In the genomic region with DNA sequence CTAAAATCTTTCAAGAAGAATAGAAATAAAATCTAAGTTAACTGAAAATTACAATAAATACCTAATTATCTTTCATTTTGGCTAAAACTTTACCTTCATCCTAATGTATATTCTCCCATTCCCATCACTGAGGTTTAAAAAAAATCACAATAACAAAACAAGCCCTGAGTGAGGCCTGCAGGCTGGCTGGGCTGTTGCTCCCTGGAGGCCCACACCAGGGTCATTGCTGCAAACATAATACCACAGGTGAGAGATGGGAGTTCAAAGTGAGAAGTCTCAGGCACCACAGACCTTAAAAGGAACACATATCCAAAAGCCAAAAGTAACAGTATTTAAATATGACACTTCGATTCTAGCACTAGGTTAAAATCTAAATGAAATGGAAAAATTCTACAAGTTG, we compare ENCODE assay signal across 20 cellular contexts. TPM values are rescaled to one million over a fixed set of nuclear protein-coding genes. Genes with fewer than 3 reads are reported as not detected.
DNase-seq lines count a peak whose midpoint lies in the region; ATAC-seq, FAIRE-seq and TF ChIP-seq lines count a peak whose summit lies in the region.
"Had no signal": no experiment of that assay in that cellular context is flagged by ENCODE, and none has a peak within 500 bp of the region (broad histone marks: within the 10 kb centered on the region; RNA-seq: fewer than 3 reads in every experiment).

No MANE protein-coding gene starts in this region.

- H3K4me3 ChIP-seq in small intestine (ENCODE audit: low read depth in 1 of 2, low read length in 2 of 2) = no peak overlapping the region
- H3K4me3 ChIP-seq in pancreas = no peak overlapping the region
- H3K4me3 ChIP-seq: tibial nerve had no signal

- intact Hi-C loops in dendritic cell treated with granulocyte-macrophage colony-stimulating factor and Interleukin-4, amounts not matched to agents 40 ng/mL and 50 ng/mL, for 4 days (cut with micrococcal nuclease) = no loop called here
- intact Hi-C loops in pancreas (cut with DNase I) = no loop called here

- peaks cover 23% of the 10 kb centered on the region for H3K4me1 Mint-ChIP-seq in activated T-cell treated with anti-CD3 and anti-CD28 coated beads, Interleukin-2, amount 50 U/mL, for 72 hours (ENCODE audit: low read depth)
- H3K4me1 Mint-ChIP-seq in dendritic cell treated with granulocyte-macrophage colony-stimulating factor and Interleukin-4, amounts not matched to agents 40 ng/mL and 50 ng/mL, for 4 days (ENCODE audit: low read depth) = peaks cover 46% of the 10 kb centered on the region
- peaks cover 4% of the 10 kb centered on the region for H3K4me1 Mint-ChIP-seq in neural crest cell

- no peak overlapping the region for H3K27ac ChIP-seq in small intestine (ENCODE audit: low read depth in 1 of 2, low read length in 1 of 2)
- peak overlapping the region in 2 of 4 donors; percentile 79 to 80 for H3K27ac ChIP-seq in pancreas

- CTCF ChIA-PET in HEK293T (lab: Yijun Ruan, JAX) = no interaction called here

- H3K36me3 Mint-ChIP-seq in activated T-cell treated with anti-CD3 and anti-CD28 coated beads, Interleukin-2, amount 50 U/mL, for 72 hours (ENCODE audit: insufficient read depth in 2 of 2) = peaks cover 15 to 20% of the 10 kb centered on the region in 2 donors
- peaks cover 58% of the 10 kb centered on the region for H3K36me3 Mint-ChIP-seq in dendritic cell treated with granulocyte-macrophage colony-stimulating factor and Interleukin-4, amounts not matched to agents 40 ng/mL and 50 ng/mL, for 4 days (ENCODE audit: low read depth)
- no peaks in the 10 kb centered on the region for H3K36me3 Mint-ChIP-seq in neural crest cell (ENCODE audit: low read depth)

- TF ChIP-seq CTCF in neural crest cell (conservative IDR thresholded peaks at IDR 0.05) (no peak), GM13977 (IDR thresholded peaks at IDR 0.05; ENCODE audit: extremely low read depth, insufficient read depth, missing control alignments) (no peak), pancreas (IDR thresholded peaks at IDR 0.05) (no peak)

- no peaks in the 10 kb centered on the region for H3K9me3 Mint-ChIP-seq in activated T-cell treated with anti-CD3 and anti-CD28 coated beads, Interleukin-2, amount 50 U/mL, for 72 hours
- H3K9me3 Mint-ChIP-seq in dendritic cell treated with granulocyte-macrophage colony-stimulating factor and Interleukin-4, amounts not matched to agents 40 ng/mL and 50 ng/mL, for 4 days = no peaks in the 10 kb centered on the region
- H3K9me3 Mint-ChIP-seq in neural crest cell = no peaks in the 10 kb centered on the region
- H3K9me3 Mint-ChIP-seq: activated naive CD8-positive, alpha-beta T cell treated with anti-CD3 and anti-CD28 coated beads for 36 hours; naive thymus-derived CD8-positive, alpha-beta T cell; stimulated activated naive B cell treated with anti-CD40 and anti-IgM and Interleukin-4, amounts not matched to agents 10 μg/mL and 1 μg/mL and 100 μg/mL, for 72 hours had no signal

- DNase-seq in activated T-cell treated with anti-CD3 and anti-CD28 coated beads, Interleukin-2, amount 50 U/mL, for 72 hours = no peak
- no peak for DNase-seq in activated T-cell treated with anti-CD3 and anti-CD28 coated beads, Interleukin-2, amount 50 U/mL, for 48 hours
- no peak for DNase-seq in neural crest cell (ENCODE audit: low read depth, low spot score)
- DNase-seq in small intestine = no peak
- DNase-seq in HEK293T (ENCODE audit: extremely low spot score) = no peak
- DNase-seq in GM13977 (ENCODE audit: low spot score) = no peak
- DNase-seq in pancreas = no peak
- DNase-seq: 8988T; activated naive CD8-positive, alpha-beta T cell treated with anti-CD3 and anti-CD28 coated beads for 36 hours; AML-193; naive thymus-derived CD8-positive, alpha-beta T cell; NCI-H748 treated with DMSO at 0.1 percent for 48 hours; posterior cingulate gyrus; Right ventricle myocardium superior; stimulated activated CD4-positive, alpha-beta T cell treated with anti-CD3 and anti-CD28 coated beads, Interleukin-2, amount 100 ng/mL, for 24 hours; stimulated activated naive B cell treated with anti-CD40 and anti-IgM and Interleukin-4, amounts not matched to agents 10 μg/mL and 1 μg/mL and 100 μg/mL, for 72 hours had no signal

- no peaks in the 10 kb centered on the region for H3K36me3 ChIP-seq in small intestine (ENCODE audit: control insufficient read depth in 2 of 2, insufficient read depth in 2 of 2, low read length in 2 of 2)
- H3K36me3 ChIP-seq in pancreas = no peaks in the 10 kb centered on the region
- H3K36me3 ChIP-seq: tibial nerve had no signal

- H3K27me3 Mint-ChIP-seq in activated T-cell treated with anti-CD3 and anti-CD28 coated beads, Interleukin-2, amount 50 U/mL, for 72 hours (ENCODE audit: low read depth) = no peaks in the 10 kb centered on the region
- no peaks in the 10 kb centered on the region for H3K27me3 Mint-ChIP-seq in dendritic cell treated with granulocyte-macrophage colony-stimulating factor and Interleukin-4, amounts not matched to agents 40 ng/mL and 50 ng/mL, for 4 days
- H3K27me3 Mint-ChIP-seq in neural crest cell (ENCODE audit: low read depth) = no peaks in the 10 kb centered on the region
- H3K27me3 Mint-ChIP-seq: activated naive CD8-positive, alpha-beta T cell treated with anti-CD3 and anti-CD28 coated beads for 36 hours; naive thymus-derived CD8-positive, alpha-beta T cell; stimulated activated naive B cell treated with anti-CD40 and anti-IgM and Interleukin-4, amounts not matched to agents 10 μg/mL and 1 μg/mL and 100 μg/mL, for 72 hours had no signal

- FAIRE-seq in small intestine (lab: Jason Lieb, UNC) (no peak), pancreas (lab: Jason Lieb, UNC) (no peak)
- FAIRE-seq: frontal cortex, TTC549 had no signal

- H3K27me3 ChIP-seq in small intestine (ENCODE audit: control insufficient read depth in 2 of 2, insufficient read depth in 2 of 2, low read length in 2 of 2) (no peaks in the 10 kb centered on the region), pancreas (no peaks in the 10 kb centered on the region)
- H3K27me3 ChIP-seq: tibial nerve had no signal

- in situ Hi-C loops in GM13977 (cut with MboI; ENCODE audit: low pct_unique_long_range_greater_than_20kb, low sequenced_read_pairs, unreplicated experiment) = no loop called here

- POLR2A ChIA-PET in HEK293T (lab: Yijun Ruan, JAX) = no interaction called here

- no peaks in the 10 kb centered on the region for H3K4me1 ChIP-seq in small intestine (ENCODE audit: control insufficient read depth in 2 of 2, insufficient read depth in 1 of 2, low read depth in 1 of 2, low read length in 1 of 2)
- H3K4me1 ChIP-seq in pancreas = peaks cover 28 to 50% (median 42%) of the 10 kb centered on the region in 3 donors

- WGBS in small intestine, 3 donors = 86 to 93% (median 92%) methylated on average over 1 of the region's 1 CpG
- 82 to 93% methylated on average over 1 of the region's 1 CpG for WGBS in pancreas, 2 donors

- H3K27ac Mint-ChIP-seq in activated T-cell treated with anti-CD3 and anti-CD28 coated beads, Interleukin-2, amount 50 U/mL, for 72 hours = peak overlapping the region; percentile 56
- H3K27ac Mint-ChIP-seq in dendritic cell treated with granulocyte-macrophage colony-stimulating factor and Interleukin-4, amounts not matched to agents 40 ng/mL and 50 ng/mL, for 4 days = peak overlapping the region; percentile 74
- H3K27ac Mint-ChIP-seq in neural crest cell (ENCODE audit: unreplicated experiment) = peak overlapping the region; percentile 64
- H3K27ac Mint-ChIP-seq: activated naive CD8-positive, alpha-beta T cell treated with anti-CD3 and anti-CD28 coated beads for 36 hours; naive thymus-derived CD8-positive, alpha-beta T cell; stimulated activated naive B cell treated with anti-CD40 and anti-IgM and Interleukin-4, amounts not matched to agents 10 μg/mL and 1 μg/mL and 100 μg/mL, for 72 hours had no signal

- ATAC-seq in activated T-cell treated with anti-CD3 and anti-CD28 coated beads, Interleukin-2, amount 50 U/mL, for 72 hours (replicated peaks in 1 of 2) = no peak
- ATAC-seq in pancreas = no peak
- ATAC-seq: naive thymus-derived CD8-positive, alpha-beta T cell; stimulated activated naive B cell treated with anti-CD40 and anti-IgM and Interleukin-4, amounts not matched to agents 10 μg/mL and 1 μg/mL and 100 μg/mL, for 72 hours had no signal

- H3K9me3 ChIP-seq in small intestine (ENCODE audit: control insufficient read depth, low read depth) (no peaks in the 10 kb centered on the region), pancreas (no peaks in the 10 kb centered on the region)
- H3K9me3 ChIP-seq: tibial nerve had no signal

- H3K4me3 Mint-ChIP-seq in activated T-cell treated with anti-CD3 and anti-CD28 coated beads, Interleukin-2, amount 50 U/mL, for 72 hours = no peak overlapping the region
- H3K4me3 Mint-ChIP-seq in dendritic cell treated with granulocyte-macrophage colony-stimulating factor and Interleukin-4, amounts not matched to agents 40 ng/mL and 50 ng/mL, for 4 days = no peak overlapping the region
- no peak overlapping the region for H3K4me3 Mint-ChIP-seq in neural crest cell
- H3K4me3 Mint-ChIP-seq: activated naive CD8-positive, alpha-beta T cell treated with anti-CD3 and anti-CD28 coated beads for 36 hours; naive thymus-derived CD8-positive, alpha-beta T cell; stimulated activated naive B cell treated with anti-CD40 and anti-IgM and Interleukin-4, amounts not matched to agents 10 μg/mL and 1 μg/mL and 100 μg/mL, for 72 hours had no signal

TF ChIP-seq in HEK293T, 16 proteins besides CTCF, POLR2A, EP300 and RAD21 (continues in another document):
- no peak for TF ChIP-seq HDGF (IDR thresholded peaks at IDR 0.05; ENCODE audit: borderline replicate concordance)
- TF ChIP-seq ZNF384 (IDR thresholded peaks at IDR 0.05) = no peak
- no peak for TF ChIP-seq ARNT (IDR thresholded peaks at IDR 0.05)
- no peak for TF ChIP-seq SP1 (IDR thresholded peaks at IDR 0.05)
- TF ChIP-seq FOXK2 (IDR thresholded peaks at IDR 0.05) = no peak
- TF ChIP-seq SUZ12 (IDR thresholded peaks at IDR 0.05) = no peak
- no peak for TF ChIP-seq FOXA1 (IDR thresholded peaks at IDR 0.05)
- no peak for TF ChIP-seq BHLHE40 (IDR thresholded peaks at IDR 0.05; ENCODE audit: borderline replicate concordance)
- no peak for TF ChIP-seq L3MBTL2 (conservative IDR thresholded peaks at IDR 0.05)
- TF ChIP-seq NFRKB (IDR thresholded peaks at IDR 0.05) = no peak
- no peak for TF ChIP-seq LEF1 (IDR thresholded peaks at IDR 0.05; ENCODE audit: borderline replicate concordance)
- TF ChIP-seq ELF4 (IDR thresholded peaks at IDR 0.05) = no peak
- no peak for TF ChIP-seq CTBP1 (IDR thresholded peaks at IDR 0.05; ENCODE audit: borderline replicate concordance)
- TF ChIP-seq TARDBP (IDR thresholded peaks at IDR 0.05) = no peak

RNA-seq across cellular contexts. Expression of gene AUH, which starts 58.0 kb away (rescaled TPM):
- 10 to 100 TPM; 71.5 to 85.8 TPM for total RNA-seq in activated T-cell treated with anti-CD3 and anti-CD28 coated beads, Interleukin-2, amount 50 U/mL, for 72 hours
- 10.8 and 10.9 TPM in 2 replicates for total RNA-seq in neural crest cell
- polyA plus RNA-seq in small intestine = 10 to 100 TPM; 16.9 to 51.4 (median 21.1) TPM
- total RNA-seq in pancreas = 10 to 100 TPM; 11.2 to 19.5 (median 14.5) TPM
- polyA plus RNA-seq in pancreas = 10 to 100 TPM; 14.5 to 18.2 TPM
